22 cellular contexts compared by ENCODE assay signal in genomic region chr2:232997749-232998665, GRCh38. TPM values are rescaled to one million over a fixed set of nuclear protein-coding genes. Genes with fewer than 3 reads are reported as not detected.
DNase-seq lines count a peak whose midpoint lies in the region; ATAC-seq, FAIRE-seq and TF ChIP-seq lines count a peak whose summit lies in the region.
"Had no signal": no experiment of that assay in that cellular context is flagged by ENCODE, and none has a peak within 500 bp of the region (broad histone marks: within the 10 kb centered on the region; RNA-seq: fewer than 3 reads in every experiment).

No MANE protein-coding gene starts in this region.

- H3K27me3 ChIP-seq in right atrium auricular region: no peaks in the 10 kb centered on the region
- H3K27me3 ChIP-seq in HepG2 (ENCODE audit: control insufficient read depth in 1 of 2, insufficient read depth in 2 of 2, low read length in 2 of 2): no peaks in the 10 kb centered on the region
- H3K27me3 ChIP-seq: BLaER1 had no signal

- no peak overlapping the region for H3K4me3 Mint-ChIP-seq in stimulated activated memory B cell treated with anti-CD40 and anti-IgM and Interleukin-4, amounts not matched to agents 10 μg/mL and 1 μg/mL and 100 μg/mL, for 72 hours
- no peak overlapping the region for H3K4me3 Mint-ChIP-seq in nephron progenitor cell
- H3K4me3 Mint-ChIP-seq in effector memory CD8-positive, alpha-beta T cell: no peak overlapping the region
- H3K4me3 Mint-ChIP-seq: CD8-positive, alpha-beta T cell had no signal

- no peak overlapping the region for H3K27ac Mint-ChIP-seq in stimulated activated memory B cell treated with anti-CD40 and anti-IgM and Interleukin-4, amounts not matched to agents 10 μg/mL and 1 μg/mL and 100 μg/mL, for 72 hours
- H3K27ac Mint-ChIP-seq in nephron progenitor cell: no peak overlapping the region
- H3K27ac Mint-ChIP-seq in effector memory CD8-positive, alpha-beta T cell: no peak overlapping the region
- H3K27ac Mint-ChIP-seq: CD8-positive, alpha-beta T cell had no signal

- CTCF ChIA-PET in HepG2 (lab: Yijun Ruan, JAX; ENCODE audit: low intra/inter-chr PET ratio, low total read pairs): no interaction called here

- H3K4me3 ChIP-seq in right atrium auricular region (no peak overlapping the region), HepG2 (replicated peaks in 1 of 3; ENCODE audit: insufficient read depth in 1 of 3, low read depth in 2 of 3, low read length in 3 of 3) (no peak overlapping the region)
- H3K4me3 ChIP-seq: BLaER1, GM23248 had no signal

- H3K79me2 ChIP-seq in HepG2 (ENCODE audit: insufficient read depth, low read length): no peaks in the 10 kb centered on the region

- H3K36me3 ChIP-seq in right atrium auricular region (no peaks in the 10 kb centered on the region), HepG2 (replicated peaks in 1 of 2; ENCODE audit: control insufficient read depth in 1 of 2, insufficient read depth in 2 of 2, low read length in 2 of 2) (no peaks in the 10 kb centered on the region)
- H3K36me3 ChIP-seq: BLaER1 had no signal

- DNase-seq in right atrium auricular region (ENCODE audit: low spot score) (peak; percentile 1), cardiac septum (ENCODE audit: low spot score) (no peak), HepG2 (ENCODE audit: low spot score) (no peak), posterior vena cava (ENCODE audit: low spot score) (peak; percentile 75), nephron progenitor cell (no peak)
- DNase-seq in effector memory CD8-positive, alpha-beta T cell: no peak
- DNase-seq: CD8-positive, alpha-beta T cell; DMS79 treated with DMSO at 0.1 percent for 48 hours; GM23248; NCI-H1092; NCI-H2081 treated with DMSO at 0.1 percent for 48 hours; NCI-H510A; NCI-H774; PC-3 had no signal

- H3K27ac ChIP-seq in right atrium auricular region (no peak overlapping the region), HepG2 (ENCODE audit: extremely low read length, insufficient read depth, low read length) (no peak overlapping the region)
- H3K27ac ChIP-seq: BLaER1, GM23248, KMS-11 had no signal

- H3K4me1 Mint-ChIP-seq in stimulated activated memory B cell treated with anti-CD40 and anti-IgM and Interleukin-4, amounts not matched to agents 10 μg/mL and 1 μg/mL and 100 μg/mL, for 72 hours: peaks cover 5% of the 10 kb centered on the region
- H3K4me1 Mint-ChIP-seq in nephron progenitor cell: peaks cover 20% of the 10 kb centered on the region
- peaks cover 0 to 1% of the 10 kb centered on the region in 2 donors for H3K4me1 Mint-ChIP-seq in effector memory CD8-positive, alpha-beta T cell (ENCODE audit: low read depth in 2 of 2)

- 93% methylated on average over 15 of the region's 18 CpGs for WGBS in HepG2 (ENCODE audit: low lambda C conversion rate)

- no peak overlapping the region for H3K9ac ChIP-seq in HepG2 (ENCODE audit: insufficient read depth, low read depth, low read length)
- H3K9ac ChIP-seq: BLaER1, GM23248, KMS-11 had no signal

- no peak for FAIRE-seq in HepG2 (lab: Jason Lieb, UNC)
- FAIRE-seq: G401.6 had no signal

- H3K9me3 ChIP-seq in right atrium auricular region (no peaks in the 10 kb centered on the region), HepG2 (ENCODE audit: low read length) (no peaks in the 10 kb centered on the region)
- H3K9me3 ChIP-seq: BLaER1 had no signal

- POLR2A ChIA-PET in HepG2 (lab: Yijun Ruan, JAX): interaction anchor here (0.7 kb wide), 1 partner anchor 15 kb away, joined by 4 read pairs; the partner anchor contains the start of gene NGEF

- TF ChIP-seq RAD21 in HepG2 (CRISPR knock-in tag; IDR thresholded peaks at IDR 0.05): no peak

- TF ChIP-seq EP300 in HepG2 (IDR thresholded peaks at IDR 0.05; ENCODE audit: low read depth in 2 of 2, low read length in 2 of 2) (no peak), HepG2 (CRISPR knock-in tag; IDR thresholded peaks at IDR 0.05; ENCODE audit: borderline replicate concordance) (no peak)

- TF ChIP-seq CTCF in right atrium auricular region (IDR thresholded peaks at IDR 0.05) (no peak), HepG2 (CRISPR knock-in tag; IDR thresholded peaks at IDR 0.05) (no peak), nephron progenitor cell (IDR thresholded peaks at IDR 0.05) (no peak)

- BruUV-seq in HepG2 (replicated peaks; lab: Mats Ljungman, UMichigan): no TSS peak

- in situ Hi-C loops in HepG2 (cut with HindIII; ENCODE audit: extremely low pct_ligation_motif_present, low pct_unique_long_range_greater_than_20kb): no loop called here

- H3K4me2 ChIP-seq in HepG2 (ENCODE audit: low read depth, low read length): no peak overlapping the region
- H3K4me2 ChIP-seq: BLaER1, KMS-11 had no signal

- H3K9me3 Mint-ChIP-seq in stimulated activated memory B cell treated with anti-CD40 and anti-IgM and Interleukin-4, amounts not matched to agents 10 μg/mL and 1 μg/mL and 100 μg/mL, for 72 hours: no peaks in the 10 kb centered on the region
- H3K9me3 Mint-ChIP-seq in nephron progenitor cell: peaks cover 7% of the 10 kb centered on the region
- H3K9me3 Mint-ChIP-seq in effector memory CD8-positive, alpha-beta T cell: no peaks in the 10 kb centered on the region
- H3K9me3 Mint-ChIP-seq: CD8-positive, alpha-beta T cell had no signal

- H3K4me1 ChIP-seq in right atrium auricular region (no peaks in the 10 kb centered on the region), HepG2 (ENCODE audit: insufficient read depth, low read length) (no peaks in the 10 kb centered on the region)

- H3K27me3 Mint-ChIP-seq in stimulated activated memory B cell treated with anti-CD40 and anti-IgM and Interleukin-4, amounts not matched to agents 10 μg/mL and 1 μg/mL and 100 μg/mL, for 72 hours: peaks cover 21% of the 10 kb centered on the region
- H3K27me3 Mint-ChIP-seq in nephron progenitor cell (ENCODE audit: low read depth, poor library complexity): peaks cover 5% of the 10 kb centered on the region
- peaks cover 7 to 33% of the 10 kb centered on the region in 2 donors for H3K27me3 Mint-ChIP-seq in effector memory CD8-positive, alpha-beta T cell

- H4K20me1 ChIP-seq in HepG2 (ENCODE audit: insufficient read depth, low read length): no peaks in the 10 kb centered on the region; the same call in 1 of the 2 replicates
- H4K20me1 ChIP-seq: BLaER1 had no signal

- no peak for TF ChIP-seq POLR2A in HepG2 (IDR thresholded peaks at IDR 0.05; ENCODE audit: insufficient read depth in 1 of 2, low read depth in 2 of 2, low read length in 2 of 2)

- H3K36me3 Mint-ChIP-seq in stimulated activated memory B cell treated with anti-CD40 and anti-IgM and Interleukin-4, amounts not matched to agents 10 μg/mL and 1 μg/mL and 100 μg/mL, for 72 hours: peaks cover 5% of the 10 kb centered on the region
- no peaks in the 10 kb centered on the region for H3K36me3 Mint-ChIP-seq in nephron progenitor cell (ENCODE audit: low read depth)
- no peaks in the 10 kb centered on the region for H3K36me3 Mint-ChIP-seq in effector memory CD8-positive, alpha-beta T cell (ENCODE audit: insufficient read depth)
- H3K36me3 Mint-ChIP-seq: CD8-positive, alpha-beta T cell had no signal

- intact Hi-C loops in cardiac septum (cut with DNase I): no loop called here
- intact Hi-C loops in HepG2 (cut with micrococcal nuclease; ENCODE audit: unreplicated experiment): no loop called here
- intact Hi-C loops in posterior vena cava (cut with DNase I): no loop called here

- ATAC-seq in HepG2 (no peak; the same call in 1 of the 3 replicates), GM19467 (IDR thresholded peaks at IDR 0.05; ENCODE audit: unreplicated experiment) (no peak)
- ATAC-seq in stimulated activated memory B cell treated with anti-CD40 and anti-IgM and Interleukin-4, amounts not matched to agents 10 μg/mL and 1 μg/mL and 100 μg/mL, for 72 hours: no peak
- no peak for ATAC-seq in effector memory CD8-positive, alpha-beta T cell (replicated peaks)
- ATAC-seq: CD8-positive, alpha-beta T cell; HCT116; PC-3 had no signal

- no peak overlapping the region for H2AFZ ChIP-seq in HepG2 (ENCODE audit: low read length)
- H2AFZ ChIP-seq: GM23248 had no signal

RNA-seq across cellular contexts. Expression of gene NGEF, which starts 15.0 kb away (rescaled TPM):
- total RNA-seq in right atrium auricular region: 1 to 10 TPM; 1.4 to 4.8 TPM
- total RNA-seq in cardiac septum: 0.24 TPM
- total RNA-seq in HepG2 (2016; rRNA removed; fragmentation: Illumina TruSeq; extraction: Trizol): 11.8 and 14.4 TPM in 2 replicates
- total RNA-seq in HepG2 (2016; cell fraction: cytosol; rRNA removed; fragmentation: Illumina TruSeq; extraction: Trizol; ENCODE audit: low read depth): 3.2 and 3.9 TPM in 2 replicates
- total RNA-seq in HepG2 (2016; cell fraction: insoluble cytoplasmic fraction; rRNA removed; fragmentation: Illumina TruSeq; extraction: Trizol): 10.9 and 16.2 TPM in 2 replicates
- 5.7 and 5.8 TPM in 2 replicates for total RNA-seq in HepG2 (2016; cell fraction: membrane; rRNA removed; fragmentation: Illumina TruSeq; extraction: Trizol)
- 16.5 and 17.9 TPM in 2 replicates for total RNA-seq in HepG2 (2016; cell fraction: nucleus; rRNA removed; fragmentation: Illumina TruSeq; extraction: Trizol)
- polyA plus RNA-seq in HepG2 (2011; rRNA removed): 36.9 and 40.7 TPM in 2 replicates
- 12.8 and 15.9 TPM in 2 replicates for polyA plus RNA-seq in HepG2 (2011; cell fraction: cytosol; rRNA removed)
- polyA plus RNA-seq in HepG2 (2011; cell fraction: nucleus; rRNA removed): 96.4 and 108 TPM in 2 replicates
- 22.1 and 22.9 TPM in 2 replicates for polyA plus RNA-seq in HepG2 (2012)
- polyA plus RNA-seq in HepG2 (2016; cell fraction: cytosol; fragmentation: Illumina TruSeq; extraction: Trizol; ENCODE audit: low read depth): 1.4 TPM in 2 replicates
- 9.8 and 12.7 TPM in 2 replicates for polyA plus RNA-seq in HepG2 (2016; cell fraction: insoluble cytoplasmic fraction; fragmentation: Illumina TruSeq; extraction: Trizol; ENCODE audit: low read depth)
- 2.8 and 3.2 TPM in 2 replicates for polyA plus RNA-seq in HepG2 (2016; cell fraction: membrane; fragmentation: Illumina TruSeq; extraction: Trizol; ENCODE audit: low read depth)
- 29.2 and 34.3 TPM in 2 replicates for polyA plus RNA-seq in HepG2 (2016; cell fraction: nucleus; fragmentation: Illumina TruSeq; extraction: Trizol; ENCODE audit: insufficient read depth, low read depth)
- 0.44 and 113 TPM in 2 replicates for polyA minus RNA-seq in HepG2 (2011; rRNA and poly(A)+ RNA removed; ENCODE audit: low replicate concordance)
- 17.7 and 20.2 TPM in 2 replicates for polyA minus RNA-seq in HepG2 (2011; cell fraction: cytosol; rRNA and poly(A)+ RNA removed)
- 26.9 and 31.6 TPM in 2 replicates for polyA minus RNA-seq in HepG2 (2011; cell fraction: nucleus; rRNA and poly(A)+ RNA removed)
- 1 to 10 TPM in 1 of 2 donors, under 1 TPM in 1; 0.88 to 5.3 TPM for total RNA-seq in posterior vena cava
- total RNA-seq: CD8-positive, alpha-beta T cell had no signal
- polyA plus RNA-seq: GM23248 had no signal

RNA-seq across cellular contexts. Expression of gene NEU2, which starts 34.5 kb away (rescaled TPM):
- not detected for total RNA-seq in right atrium auricular region
- not detected for total RNA-seq in cardiac septum
- not detected in 2 replicates for total RNA-seq in HepG2 (2016; rRNA removed; fragmentation: Illumina TruSeq; extraction: Trizol)
- total RNA-seq in HepG2 (2016; cell fraction: cytosol; rRNA removed; fragmentation: Illumina TruSeq; extraction: Trizol; ENCODE audit: low read depth): not detected in 2 replicates
- total RNA-seq in HepG2 (2016; cell fraction: insoluble cytoplasmic fraction; rRNA removed; fragmentation: Illumina TruSeq; extraction: Trizol): not detected in 2 replicates
- not detected in 2 replicates for total RNA-seq in HepG2 (2016; cell fraction: membrane; rRNA removed; fragmentation: Illumina TruSeq; extraction: Trizol)
- total RNA-seq in HepG2 (2016; cell fraction: nucleus; rRNA removed; fragmentation: Illumina TruSeq; extraction: Trizol): not detected in 2 replicates
- polyA plus RNA-seq in HepG2 (2011; rRNA removed): not detected in 2 replicates
- not detected in 2 replicates for polyA plus RNA-seq in HepG2 (2011; cell fraction: cytosol; rRNA removed)
- not detected in 2 replicates for polyA plus RNA-seq in HepG2 (2011; cell fraction: nucleus; rRNA removed)
- polyA plus RNA-seq in HepG2 (2012): not detected in 2 replicates
- not detected in 2 replicates for polyA plus RNA-seq in HepG2 (2016; cell fraction: cytosol; fragmentation: Illumina TruSeq; extraction: Trizol; ENCODE audit: low read depth)
- polyA plus RNA-seq in HepG2 (2016; cell fraction: insoluble cytoplasmic fraction; fragmentation: Illumina TruSeq; extraction: Trizol; ENCODE audit: low read depth): not detected in 2 replicates
- not detected in 2 replicates for polyA plus RNA-seq in HepG2 (2016; cell fraction: membrane; fragmentation: Illumina TruSeq; extraction: Trizol; ENCODE audit: low read depth)
- polyA plus RNA-seq in HepG2 (2016; cell fraction: nucleus; fragmentation: Illumina TruSeq; extraction: Trizol; ENCODE audit: insufficient read depth, low read depth): not detected in 2 replicates
- polyA minus RNA-seq in HepG2 (2011; rRNA and poly(A)+ RNA removed; ENCODE audit: low replicate concordance): not detected in 2 replicates
- polyA minus RNA-seq in HepG2 (2011; cell fraction: cytosol; rRNA and poly(A)+ RNA removed): not detected in 2 replicates
- polyA minus RNA-seq in HepG2 (2011; cell fraction: nucleus; rRNA and poly(A)+ RNA removed): not detected in 2 replicates
- not detected for total RNA-seq in posterior vena cava
- total RNA-seq: A172; CD8-positive, alpha-beta T cell; GM23248; M059J had no signal
- polyA plus RNA-seq: GM23248 had no signal

Comparison
In these comparisons a context has a peak if more than half of its experiments do, and no peak if none do; other contexts are left out.
1. DNase-seq: peak in right atrium auricular region (single experiment) and posterior vena cava (single experiment); none in cardiac septum (single experiment), HepG2 (single experiment), nephron progenitor cell (single experiment) and effector memory CD8-positive, alpha-beta T cell (0 of 3).